30 cellular contexts compared by ENCODE assay signal in genomic region chr18:43961713-43962112, GRCh38.
DNase-seq lines count a peak whose midpoint lies in the region; ATAC-seq, FAIRE-seq and TF ChIP-seq lines count a peak whose summit lies in the region.
"Had no signal": no experiment of that assay in that cellular context is flagged by ENCODE, and none has a peak within 500 bp of the region (broad histone marks: within the 10 kb centered on the region; RNA-seq: fewer than 3 reads in every experiment).

No MANE protein-coding gene starts in this region.

- no peaks in the 10 kb centered on the region for H3K23me2 ChIP-seq in H9 (ENCODE audit: insufficient read length, low read depth, low read length, poor library complexity, severe bottlenecking)

- 0 out of 2 replicates have a peak overlapping the region, but pooled peaks have one; percentile 1 for H3K9ac ChIP-seq in OCI-LY3 (ENCODE audit: low read length)
- no peak overlapping the region for H3K9ac ChIP-seq in H9 (ENCODE audit: extremely low read depth, insufficient read length, low read length)
- H3K9ac ChIP-seq: KMS-11 had no signal

- H3K27me3 ChIP-seq in OCI-LY3 (ENCODE audit: low read depth, low read length) (no peaks in the 10 kb centered on the region), small intestine (ENCODE audit: control insufficient read depth in 2 of 2, insufficient read depth in 2 of 2, low read length in 2 of 2) (no peaks in the 10 kb centered on the region), H9 (ENCODE audit: insufficient read depth, low read length) (no peaks in the 10 kb centered on the region), gastrocnemius medialis (no peaks in the 10 kb centered on the region)
- H3K27me3 ChIP-seq: MG63, upper lobe of right lung had no signal

- H4K5ac ChIP-seq in H9 (ENCODE audit: insufficient read length, low read depth, low read length), result no peak overlapping the region

- DNase-seq in HT1080 (ENCODE audit: low read depth) (peak; percentile 1), small intestine (peak; percentile 0), H9 (no peak), gastrocnemius medialis (no peak)
- DNase-seq: activated CD4-positive, alpha-beta T cell treated with anti-CD3 and anti-CD28 coated beads, Interleukin-2, amount 50 U/mL, for 48 hours; activated naive CD4-positive, alpha-beta T cell; dermis blood vessel endothelial cell; HFFc6; left colon; mammary epithelial cell; MG63; NCI-H1436 treated with DMSO at 0.1 percent for 48 hours; NCI-H345; NCI-H774; nephron progenitor cell; stimulated activated naive CD8-positive, alpha-beta T cell treated with anti-CD3 and anti-CD28 coated beads, Interleukin-15, Interleukin-2, amounts not matched to agents 100 U/mL and 50 U/mL, for 24 hours; T-helper 1 cell; upper lobe of right lung had no signal

- H3K4me1 ChIP-seq in OCI-LY3 (ENCODE audit: low read length), result peaks cover 11% of the 10 kb centered on the region
- no peaks in the 10 kb centered on the region for H3K4me1 ChIP-seq in small intestine (ENCODE audit: control insufficient read depth in 2 of 2, insufficient read depth in 1 of 2, low read depth in 1 of 2, low read length in 1 of 2)
- H3K4me1 ChIP-seq in H9 (ENCODE audit: insufficient read depth, low read length), result no peaks in the 10 kb centered on the region
- H3K4me1 ChIP-seq in gastrocnemius medialis, result no peaks in the 10 kb centered on the region
- H3K4me1 ChIP-seq: upper lobe of right lung had no signal

- no peak overlapping the region for H2BK120ac ChIP-seq in H9 (ENCODE audit: low read depth, low read length, poor library complexity, severe bottlenecking)

- TF ChIP-seq POLR2A in gastrocnemius medialis (IDR thresholded peaks at IDR 0.05), result no peak

- no peaks in the 10 kb centered on the region for H3K79me1 ChIP-seq in H9 (ENCODE audit: insufficient read depth, low read depth, low read length, poor library complexity, severe bottlenecking)

- WGBS in small intestine, 3 donors, result 4 to 33% (median 17%) methylated on average over 3 of the region's 3 CpGs
- WGBS in H9 (ENCODE audit: extremely low coverage, insufficient read length, low lambda C conversion rate), result no CpG with 5 or more reads among the region's 3 CpGs

- no peak overlapping the region for H3T11ph ChIP-seq in H9 (ENCODE audit: low read length)

- 0 out of 2 replicates have a peak, but pooled peaks cover 4% of the 10 kb centered on the region for H3K9me3 ChIP-seq in OCI-LY3 (ENCODE audit: insufficient read depth, low read length)
- no peaks in the 10 kb centered on the region for H3K9me3 ChIP-seq in small intestine (ENCODE audit: control insufficient read depth, low read depth)
- H3K9me3 ChIP-seq in H9 (ENCODE audit: control insufficient read depth, low read depth, low read length), result no peaks in the 10 kb centered on the region
- H3K9me3 ChIP-seq in gastrocnemius medialis, result no peaks in the 10 kb centered on the region
- H3K9me3 ChIP-seq: MG63, upper lobe of right lung had no signal

- no peak overlapping the region for H3K14ac ChIP-seq in H9 (ENCODE audit: insufficient read depth, low read length)

- no peaks in the 10 kb centered on the region for H3K4me1 Mint-ChIP-seq in H9
- H3K4me1 Mint-ChIP-seq: CD14-positive monocyte, GM23338, nephron progenitor cell had no signal

- TF ChIP-seq CTCF in OCI-LY3 (IDR thresholded peaks at IDR 0.05; ENCODE audit: low read depth, low read length), result no peak
- TF ChIP-seq CTCF in H9 (conservative IDR thresholded peaks at IDR 0.05), result no peak
- no peak for TF ChIP-seq CTCF in gastrocnemius medialis (IDR thresholded peaks at IDR 0.05 in 4 of 5, conservative IDR thresholded peaks at IDR 0.05 in 1 of 5)

- H3K27ac ChIP-seq in OCI-LY3 (ENCODE audit: low read length) (peak overlapping the region; percentile 19; the same call in 1 of the 2 replicates), small intestine (ENCODE audit: low read depth in 1 of 2, low read length in 1 of 2) (no peak overlapping the region), H9 (ENCODE audit: insufficient read length, low read depth, low read length) (no peak overlapping the region), gastrocnemius medialis (no peak overlapping the region)
- H3K27ac ChIP-seq: KMS-11, upper lobe of right lung had no signal

- H2AFZ ChIP-seq in OCI-LY3 (ENCODE audit: low read depth, low read length), result peak overlapping the region; percentile 67
- H2AFZ ChIP-seq in H9 (ENCODE audit: low read length), result no peak overlapping the region
- H2AFZ ChIP-seq: GM23338 had no signal

- no peak overlapping the region for H3K27ac Mint-ChIP-seq in H9
- H3K27ac Mint-ChIP-seq: CD14-positive monocyte, GM23338, HFFc6, nephron progenitor cell had no signal

- no peak overlapping the region for H2BK5ac ChIP-seq in H9 (ENCODE audit: insufficient read length, low read length)

- H2AK5ac ChIP-seq in H9 (ENCODE audit: insufficient read length, low read length), result no peak overlapping the region

- in situ Hi-C loops in gastrocnemius medialis (cut with MboI; ENCODE audit: low sequenced_read_pairs in 4 of 4), result no loop called here

- H3K36me3 ChIP-seq in OCI-LY3 (replicated peaks; ENCODE audit: low read depth, low read length), result no peaks in the 10 kb centered on the region
- H3K36me3 ChIP-seq in small intestine (ENCODE audit: control insufficient read depth in 2 of 2, insufficient read depth in 2 of 2, low read length in 2 of 2), result no peaks in the 10 kb centered on the region
- no peaks in the 10 kb centered on the region for H3K36me3 ChIP-seq in gastrocnemius medialis
- H3K36me3 ChIP-seq: MG63, upper lobe of right lung had no signal

- no peak overlapping the region for H3K18ac ChIP-seq in H9 (ENCODE audit: insufficient read length, low read depth, low read length)

- no peak overlapping the region for H2BK12ac ChIP-seq in H9 (ENCODE audit: insufficient read length, low read depth, low read length)

- no peak overlapping the region for H4K91ac ChIP-seq in H9 (ENCODE audit: insufficient read length, low read depth, low read length)

- H4K20me1 ChIP-seq in OCI-LY3 (ENCODE audit: insufficient read depth, low read length) (no peaks in the 10 kb centered on the region), H9 (ENCODE audit: control insufficient read depth, insufficient read depth, insufficient read length) (no peaks in the 10 kb centered on the region)

- no peak overlapping the region for H4K8ac ChIP-seq in H9 (replicated peaks; ENCODE audit: insufficient read length, low read depth, low read length)

- H3K4me3 ChIP-seq in OCI-LY3 (ENCODE audit: low read length) (peak overlapping the region; percentile 28), small intestine (ENCODE audit: low read depth in 1 of 2, low read length in 2 of 2) (no peak overlapping the region), gastrocnemius medialis (no peak overlapping the region)
- H3K4me3 ChIP-seq: GM23338, MG63, smooth muscle cell, upper lobe of right lung had no signal

- no peak overlapping the region for H3K4me3 Mint-ChIP-seq in H9
- H3K4me3 Mint-ChIP-seq: GM23338, HFFc6, nephron progenitor cell had no signal

- no peak overlapping the region for H2BK15ac ChIP-seq in H9 (ENCODE audit: low read depth, low read length)

- FAIRE-seq in small intestine (lab: Jason Lieb, UNC), result no peak
- FAIRE-seq: D721Med, endometrium, frontal cortex, GM18507 had no signal

- no peak overlapping the region for H2BK20ac ChIP-seq in H9 (ENCODE audit: low read depth, low read length, poor library complexity, severe bottlenecking)

- no peak overlapping the region for H3K23ac ChIP-seq in H9 (ENCODE audit: insufficient read length, low read depth, low read length)

- intact Hi-C loops in gastrocnemius medialis (cut with DNase I; ENCODE audit: low total_unique reads), result no loop called here

- H3K27me3 Mint-ChIP-seq in H9 (ENCODE audit: low read depth), result no peaks in the 10 kb centered on the region

- no peak overlapping the region for H3K56ac ChIP-seq in H9 (ENCODE audit: insufficient read length, low read depth, low read length)

- no peaks in the 10 kb centered on the region for H3K9me3 Mint-ChIP-seq in H9
- H3K9me3 Mint-ChIP-seq: GM23338, nephron progenitor cell had no signal

- H3K4ac ChIP-seq in H9 (ENCODE audit: low read depth, low read length), result no peak overlapping the region

- H3K36me3 Mint-ChIP-seq in H9 (ENCODE audit: insufficient read depth in 1 of 3, low read depth in 3 of 3), result no peaks in the 10 kb centered on the region
- H3K36me3 Mint-ChIP-seq: CD14-positive monocyte had no signal

- peak overlapping the region; percentile 55 for H3K4me2 ChIP-seq in OCI-LY3 (ENCODE audit: low read length)
- no peak overlapping the region for H3K4me2 ChIP-seq in H9 (ENCODE audit: insufficient read depth, insufficient read length, low read length)
- H3K4me2 ChIP-seq: GM23338, KMS-11, smooth muscle cell had no signal

- ATAC-seq in esophagus mucosa, result peak; percentile 43
- no peak for ATAC-seq in gastrocnemius medialis
- no peak for ATAC-seq in HG03354 (IDR thresholded peaks at IDR 0.05; ENCODE audit: poor library complexity, severe bottlenecking, unreplicated experiment)
- ATAC-seq: activated CD4-positive, CD25-positive, alpha-beta regulatory T cell treated with anti-CD3 and anti-CD28 coated beads, Interleukin-2, amount 50 U/mL, for 24 hours; GM23338; left colon; stimulated activated naive CD8-positive, alpha-beta T cell treated with anti-CD3 and anti-CD28 coated beads, Interleukin-15, Interleukin-2, amounts not matched to agents 100 U/mL and 50 U/mL, for 24 hours; upper lobe of right lung had no signal

- H3K79me2 ChIP-seq in OCI-LY3 (ENCODE audit: low read length) (no peaks in the 10 kb centered on the region), H9 (ENCODE audit: insufficient read depth, low read length) (no peaks in the 10 kb centered on the region)

Comparison
In these comparisons a context has a peak if more than half of its experiments do, and no peak if none do; other contexts are left out.
1. DNase-seq: peak in HT1080 (single experiment) and small intestine (single experiment); none in H9 (single experiment) and gastrocnemius medialis (0 of 2).